In genomic region chr10:22340362-22341189, GRCh38 we compare ENCODE assay signal across 8 cellular contexts.
DNase-seq lines count a peak whose midpoint lies in the region; TF ChIP-seq lines count a peak whose summit lies in the region.

No MANE protein-coding gene starts in this region.

- no peaks in the 10 kb centered on the region for H3K9me3 ChIP-seq in HAP-1

- H3K27me3 ChIP-seq in HAP-1 (ENCODE audit: low read depth): peaks cover 44% of the 10 kb centered on the region

- TF ChIP-seq CTCF in LNCaP clone FGC (IDR thresholded peaks at IDR 0.05; ENCODE audit: control insufficient read depth, extremely low read depth, insufficient read depth): no peak

- H3K4me3 ChIP-seq in HAP-1 (peak overlapping the region; percentile 57), LNCaP clone FGC (ENCODE audit: low read depth, low read length) (peak overlapping the region; percentile 58)

- no peaks in the 10 kb centered on the region for H3K36me3 ChIP-seq in HAP-1 (replicated peaks)

- DNase-seq in NCI-H526 (lab: John Stamatoyannopoulos, UW) (peak; percentile 60 to 72), NCI-H526 treated with DMSO at 0.1 percent for 48 hours (lab: John Stamatoyannopoulos, UW) (no peak), HAP-1 (ENCODE audit: low spot score in 2 of 2) (peak; percentile 65 to 80), LNCaP clone FGC (ENCODE audit: low read depth) (no peak), T1000 (lab: John Stamatoyannopoulos, UW) (peak; percentile 100), islet precursor cell (peak; percentile 76)
- DNase-seq in central memory CD4-positive, alpha-beta T cell: peak; percentile 71
- peak; percentile 68 for DNase-seq in stimulated activated CD4-positive, alpha-beta T cell treated with anti-CD3 and anti-CD28 coated beads, Interleukin-15, amount 100 ng/mL, for 24 hours

- peaks cover 45% of the 10 kb centered on the region for H3K4me1 ChIP-seq in HAP-1

- in situ Hi-C loops in HAP-1 (cut with MboI; ENCODE audit: low sequenced_read_pairs): no loop called here

Comparison
In these comparisons a context has a peak if more than half of its experiments do, and no peak if none do; other contexts are left out.
1. DNase-seq: peak in NCI-H526 (2 of 2), HAP-1 (2 of 2), T1000 (single experiment), central memory CD4-positive, alpha-beta T cell (single experiment), islet precursor cell (single experiment) and stimulated activated CD4-positive, alpha-beta T cell treated with anti-CD3 and anti-CD28 coated beads, Interleukin-15, amount 100 ng/mL, for 24 hours (single experiment); none in NCI-H526 treated with DMSO at 0.1 percent for 48 hours (single experiment) and LNCaP clone FGC (single experiment).